In genomic region chr4:945274-946102, GRCh38 we compare ENCODE assay signal across 14 cellular contexts. TPM values are rescaled to one million over a fixed set of nuclear protein-coding genes. Genes with fewer than 3 reads are reported as not detected.
DNase-seq lines count a peak whose midpoint lies in the region; ATAC-seq and TF ChIP-seq lines count a peak whose summit lies in the region.
"Had no signal": no experiment of that assay in that cellular context is flagged by ENCODE, and none has a peak within 500 bp of the region (broad histone marks: within the 10 kb centered on the region; RNA-seq: fewer than 3 reads in every experiment).

No MANE protein-coding gene starts in this region.

- H3K4me3 Mint-ChIP-seq in neural progenitor cell, result peak overlapping the region; percentile 36
- H3K4me3 Mint-ChIP-seq: activated T-helper 17 cell treated with anti-CD3 and anti-CD28 coated beads, Interleukin-2, amount 50 U/mL, for 72 hours had no signal

- no peaks in the 10 kb centered on the region for H4K20me1 ChIP-seq in neural progenitor cell (ENCODE audit: low read depth)

- peaks cover 2% of the 10 kb centered on the region for H3K27me3 Mint-ChIP-seq in neural progenitor cell (ENCODE audit: insufficient read depth, low read depth)
- H3K27me3 Mint-ChIP-seq: activated T-helper 17 cell treated with anti-CD3 and anti-CD28 coated beads, Interleukin-2, amount 50 U/mL, for 72 hours had no signal

- H3K27me3 ChIP-seq in HUES64 (ENCODE audit: insufficient read depth, low read length) (peaks cover 2% of the 10 kb centered on the region; the same call in 1 of the 2 replicates), ectodermal cell (ENCODE audit: control insufficient read depth, insufficient read depth, low read length, poor library complexity, severe bottlenecking) (peaks cover 12% of the 10 kb centered on the region), neural progenitor cell (peaks cover 6% of the 10 kb centered on the region)
- H3K27me3 ChIP-seq: BLaER1 treated with 17β-estradiol and CSF1 and Interleukin-3, amounts not matched to agents 10 nM and 100 nM; testis had no signal

- H3F3A ChIP-seq in neural progenitor cell (ENCODE audit: low read depth), result peaks cover 4% of the 10 kb centered on the region

- H3K27ac Mint-ChIP-seq in neural progenitor cell, result no peak overlapping the region
- H3K27ac Mint-ChIP-seq: activated T-helper 17 cell treated with anti-CD3 and anti-CD28 coated beads, Interleukin-2, amount 50 U/mL, for 72 hours had no signal

- H3K9ac ChIP-seq in HUES64 (ENCODE audit: low read depth, low read length) (peak overlapping the region; percentile 1; the same call in 1 of the 2 replicates), neural progenitor cell (peak overlapping the region; percentile 25)
- H3K9ac ChIP-seq: BLaER1 treated with 17β-estradiol and CSF1 and Interleukin-3, amounts not matched to agents 10 nM and 100 nM had no signal

- TF ChIP-seq CTCF in neural progenitor cell (IDR thresholded peaks at IDR 0.05), result no peak

- peaks cover 11% of the 10 kb centered on the region for H3K4me1 Mint-ChIP-seq in neural progenitor cell

- H3K4me1 ChIP-seq in HUES64 (ENCODE audit: insufficient read depth, low read length) (peaks cover 10% of the 10 kb centered on the region; the same call in 1 of the 2 replicates), ectodermal cell (ENCODE audit: control insufficient read depth, insufficient read depth, low read length) (peaks cover 14% of the 10 kb centered on the region), neural progenitor cell (peaks cover 12% of the 10 kb centered on the region)

- H2AFZ ChIP-seq in neural progenitor cell (replicated peaks), result peak overlapping the region; percentile 79

- H3K4me3 ChIP-seq in HUES64 (ENCODE audit: low read length), result peak overlapping the region; percentile 40
- H3K4me3 ChIP-seq in ectodermal cell (ENCODE audit: insufficient read depth, low read depth, low read length), result peak overlapping the region; percentile 13
- peak overlapping the region; percentile 38 for H3K4me3 ChIP-seq in neural progenitor cell
- H3K4me3 ChIP-seq: BLaER1 treated with 17β-estradiol and CSF1 and Interleukin-3, amounts not matched to agents 10 nM and 100 nM; testis had no signal

- ATAC-seq in GM18502 (IDR thresholded peaks at IDR 0.05; ENCODE audit: poor library complexity, unreplicated experiment), result no peak
- ATAC-seq: activated T-helper 17 cell treated with anti-CD3 and anti-CD28 coated beads, Interleukin-2, amount 50 U/mL, for 72 hours; left ventricle myocardium superior had no signal

- H3K36me3 Mint-ChIP-seq in neural progenitor cell, result no peaks in the 10 kb centered on the region

- H3K27ac ChIP-seq in HUES64 (ENCODE audit: low read depth, low read length) (no peak overlapping the region), ectodermal cell (ENCODE audit: insufficient read depth, low read depth, low read length, poor library complexity, severe bottlenecking) (no peak overlapping the region), neural progenitor cell (no peak overlapping the region)
- H3K27ac ChIP-seq: BLaER1 treated with 17β-estradiol and CSF1 and Interleukin-3, amounts not matched to agents 10 nM and 100 nM; testis had no signal

- H3K9me3 ChIP-seq in HUES64 (ENCODE audit: insufficient read depth, low read depth, low read length), result no peaks in the 10 kb centered on the region
- no peaks in the 10 kb centered on the region for H3K9me3 ChIP-seq in ectodermal cell (ENCODE audit: control insufficient read depth, low read length)
- no peaks in the 10 kb centered on the region for H3K9me3 ChIP-seq in neural progenitor cell (ENCODE audit: low read depth)
- H3K9me3 ChIP-seq: BLaER1 treated with 17β-estradiol and CSF1 and Interleukin-3, amounts not matched to agents 10 nM and 100 nM; testis had no signal

- no peaks in the 10 kb centered on the region for H3K9me3 Mint-ChIP-seq in neural progenitor cell
- H3K9me3 Mint-ChIP-seq: activated T-helper 17 cell treated with anti-CD3 and anti-CD28 coated beads, Interleukin-2, amount 50 U/mL, for 72 hours had no signal

- no peaks in the 10 kb centered on the region for H3K36me3 ChIP-seq in HUES64 (ENCODE audit: insufficient read depth, low read length)
- no peaks in the 10 kb centered on the region for H3K36me3 ChIP-seq in ectodermal cell (ENCODE audit: control insufficient read depth, insufficient read depth, low read length)
- no peaks in the 10 kb centered on the region for H3K36me3 ChIP-seq in neural progenitor cell

- 29% methylated on average over 28 of the region's 28 CpGs for WGBS in HUES64
- 21 to 22% methylated on average over 28 of the region's 28 CpGs for WGBS in ectodermal cell, 2 experiments

- DNase-seq in neural progenitor cell (ENCODE audit: low spot score) (peak; percentile 45), COLO829 (ENCODE audit: low spot score) (no peak), DMS 273 treated with DMSO at 0.1 percent for 48 hours (lab: John Stamatoyannopoulos, UW) (no peak)
- DNase-seq: KG1, left ventricle myocardium superior, NCI-H1694 treated with DMSO at 0.1 percent for 48 hours, NCI-H526 treated with DMSO at 0.1 percent for 48 hours, nucleus accumbens, testis had no signal

- H3K79me2 ChIP-seq in neural progenitor cell (ENCODE audit: low read depth), result no peaks in the 10 kb centered on the region

- H3K4me2 ChIP-seq in neural progenitor cell, result peak overlapping the region; percentile 84
- H3K4me2 ChIP-seq: BLaER1 treated with 17β-estradiol and CSF1 and Interleukin-3, amounts not matched to agents 10 nM and 100 nM had no signal

RNA-seq across cellular contexts. Expression of gene TMEM175, which starts 13.2 kb away (rescaled TPM):
- 6.0 TPM for polyA plus RNA-seq in HUES64 (2013, experiment 1 of 2)
- 5.4 TPM for polyA plus RNA-seq in HUES64 (2013, experiment 2 of 2)
- 11.0 TPM for polyA plus RNA-seq in ectodermal cell (2013, experiment 1 of 4)
- 18.0 TPM for polyA plus RNA-seq in ectodermal cell (2013, experiment 2 of 4)
- polyA plus RNA-seq in ectodermal cell (2013, experiment 3 of 4), result 15.5 TPM
- 18.3 TPM for polyA plus RNA-seq in ectodermal cell (2013, experiment 4 of 4)
- total RNA-seq in neural progenitor cell (ENCODE audit: low replicate concordance), result 4.4 and 10.1 TPM in 2 replicates

RNA-seq across cellular contexts. Expression of gene GAK, which starts 13.4 kb away (rescaled TPM):
- 36.3 TPM for polyA plus RNA-seq in HUES64 (2013, experiment 1 of 2)
- polyA plus RNA-seq in HUES64 (2013, experiment 2 of 2), result 34.5 TPM
- polyA plus RNA-seq in ectodermal cell (2013, experiment 1 of 4), result 61.9 TPM
- 60.2 TPM for polyA plus RNA-seq in ectodermal cell (2013, experiment 2 of 4)
- 51.4 TPM for polyA plus RNA-seq in ectodermal cell (2013, experiment 3 of 4)
- 52.2 TPM for polyA plus RNA-seq in ectodermal cell (2013, experiment 4 of 4)
- total RNA-seq in neural progenitor cell (ENCODE audit: low replicate concordance), result 27.6 and 75.9 TPM in 2 replicates

RNA-seq across cellular contexts. Expression of gene DGKQ, which starts 27.9 kb away (rescaled TPM):
- polyA plus RNA-seq in HUES64 (2013, experiment 1 of 2), result 4.7 TPM
- 4.6 TPM for polyA plus RNA-seq in HUES64 (2013, experiment 2 of 2)
- 7.3 TPM for polyA plus RNA-seq in ectodermal cell (2013, experiment 1 of 4)
- 8.4 TPM for polyA plus RNA-seq in ectodermal cell (2013, experiment 2 of 4)
- 7.0 TPM for polyA plus RNA-seq in ectodermal cell (2013, experiment 3 of 4)
- polyA plus RNA-seq in ectodermal cell (2013, experiment 4 of 4), result 8.3 TPM
- total RNA-seq in neural progenitor cell (ENCODE audit: low replicate concordance), result 5.1 and 16.0 TPM in 2 replicates

RNA-seq across cellular contexts. Expression of gene IDUA, which starts 41.4 kb away (rescaled TPM):
- 0.85 TPM for polyA plus RNA-seq in HUES64 (2013, experiment 1 of 2)
- 0.38 TPM for polyA plus RNA-seq in HUES64 (2013, experiment 2 of 2)
- 2.9 TPM for polyA plus RNA-seq in ectodermal cell (2013, experiment 1 of 4)
- polyA plus RNA-seq in ectodermal cell (2013, experiment 2 of 4), result 4.0 TPM
- polyA plus RNA-seq in ectodermal cell (2013, experiment 3 of 4), result 4.5 TPM
- polyA plus RNA-seq in ectodermal cell (2013, experiment 4 of 4), result 3.4 TPM
- total RNA-seq in neural progenitor cell (ENCODE audit: low replicate concordance), result 0.47 and 10.7 TPM in 2 replicates

RNA-seq across cellular contexts. Expression of gene SLC26A1, which starts 47.7 kb away (rescaled TPM):
- not detected for polyA plus RNA-seq in HUES64 (2013, experiment 1 of 2)
- 0.44 TPM for polyA plus RNA-seq in HUES64 (2013, experiment 2 of 2)
- 0.24 TPM for polyA plus RNA-seq in ectodermal cell (2013, experiment 1 of 4)
- 0.09 TPM for polyA plus RNA-seq in ectodermal cell (2013, experiment 2 of 4)
- 0.21 TPM for polyA plus RNA-seq in ectodermal cell (2013, experiment 3 of 4)
- polyA plus RNA-seq in ectodermal cell (2013, experiment 4 of 4), result 0.28 TPM
- 0.19 TPM in 1 of 2 replicates, not detected in the other for total RNA-seq in neural progenitor cell (ENCODE audit: low replicate concordance)
- total RNA-seq: left ventricle myocardium superior had no signal
